In the genomic region with DNA sequence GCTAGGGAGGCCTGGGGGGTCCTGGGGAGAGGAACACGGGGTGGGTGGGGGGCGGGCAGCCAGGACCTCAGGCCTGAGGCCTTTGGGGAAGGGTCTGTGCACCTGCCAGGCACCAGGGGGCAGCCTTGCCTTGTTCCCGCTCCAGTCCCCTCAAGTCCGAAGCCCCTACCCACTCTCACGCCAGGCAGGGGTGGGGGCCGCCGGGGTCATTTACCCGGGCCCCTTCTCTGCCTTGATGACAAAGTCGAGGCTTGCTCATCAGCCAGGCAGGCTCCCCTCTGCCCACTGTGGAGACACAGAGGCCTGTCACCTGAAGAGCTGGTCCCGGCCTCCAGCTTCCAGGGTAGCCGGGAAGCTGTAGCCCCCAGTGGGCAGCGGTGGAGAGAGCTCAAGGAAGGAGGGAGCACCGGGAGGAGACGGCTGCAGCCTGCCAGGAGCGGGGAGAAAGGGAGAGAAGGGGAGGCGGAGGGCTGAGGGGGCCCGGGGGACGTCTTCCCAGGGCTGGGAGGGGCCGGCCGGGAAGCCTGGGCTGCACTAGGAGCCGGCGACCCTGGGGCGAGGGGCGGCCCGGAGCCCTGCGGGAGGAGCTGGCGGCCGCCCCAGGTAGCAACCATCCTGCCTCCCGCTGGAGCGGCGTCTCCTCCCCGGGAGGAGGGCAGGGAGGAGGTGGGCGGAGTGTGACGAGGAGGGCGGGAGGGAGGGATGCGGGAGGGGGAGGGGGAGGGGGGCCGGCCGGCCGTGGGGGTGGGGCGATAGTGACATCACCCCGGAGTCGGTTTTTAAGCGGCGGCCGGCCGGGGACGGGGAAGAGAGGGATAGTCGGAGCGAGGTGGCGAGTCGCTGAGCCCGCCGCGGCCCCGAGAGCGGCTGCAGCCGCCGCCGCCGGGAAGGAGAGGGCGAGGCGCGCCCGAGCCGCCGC, we compare ENCODE assay signal across 8 cellular contexts. TPM values are rescaled to one million over a fixed set of nuclear protein-coding genes. Genes with fewer than 3 reads are reported as not detected.
DNase-seq lines count a peak whose midpoint lies in the region; ATAC-seq and TF ChIP-seq lines count a peak whose summit lies in the region.

Gene SLC6A8 (plus strand): TSS at position 806 of the 919 bp plus-strand sequence. CDS start 649 bp downstream, outside the sequence.

- peaks cover 39% of the 10 kb centered on the region for H3K36me3 ChIP-seq in WERI-Rb-1
- H3K36me3 ChIP-seq in ectodermal cell (ENCODE audit: control insufficient read depth, insufficient read depth, low read length): no peaks in the 10 kb centered on the region
- no peaks in the 10 kb centered on the region for H3K36me3 ChIP-seq in lung (ENCODE audit: control insufficient read depth in 2 of 2, insufficient read depth in 2 of 2, low read length in 2 of 2)

- ATAC-seq in lung (ENCODE audit: insufficient read depth, low FRiP score) (peak; percentile 32), GM19035 (IDR thresholded peaks at IDR 0.05; ENCODE audit: unreplicated experiment) (no peak)
- no peak for ATAC-seq in stimulated activated naive CD8-positive, alpha-beta T cell treated with anti-CD3 and anti-CD28 coated beads, Interleukin-15, Interleukin-2, amounts not matched to agents 100 U/mL and 50 U/mL, for 24 hours

- TF ChIP-seq CTCF in WERI-Rb-1 (IDR thresholded peaks at IDR 0.05; ENCODE audit: low read depth, low read length) (peak; percentile 70), lung (IDR thresholded peaks at IDR 0.05; ENCODE audit: control extremely low read depth, extremely low read depth) (no peak)

- H3K27me3 ChIP-seq in WERI-Rb-1 (ENCODE audit: insufficient read depth, low read depth, severe bottlenecking) (peaks cover 8% of the 10 kb centered on the region), ectodermal cell (ENCODE audit: control insufficient read depth, insufficient read depth, low read length, poor library complexity, severe bottlenecking) (no peaks in the 10 kb centered on the region), lung (ENCODE audit: control insufficient read depth, insufficient read depth) (no peaks in the 10 kb centered on the region)

- DNase-seq in DMS 273 (lab: John Stamatoyannopoulos, UW; ENCODE audit: unreplicated experiment): peak; percentile 85
- DNase-seq in DMS 273 treated with DMSO at 0.1 percent for 48 hours (lab: John Stamatoyannopoulos, UW): no peak
- DNase-seq in NCI-H1092 treated with DMSO at 0.1 percent for 48 hours (lab: John Stamatoyannopoulos, UW): peak; percentile 81
- peak; percentile 91 for DNase-seq in WERI-Rb-1
- peak; percentile 50 for DNase-seq in lung (ENCODE audit: low spot score)
- peak; percentile 53 for DNase-seq in stimulated activated naive CD8-positive, alpha-beta T cell treated with anti-CD3 and anti-CD28 coated beads, Interleukin-15, Interleukin-2, amounts not matched to agents 100 U/mL and 50 U/mL, for 24 hours

- WGBS in ectodermal cell, 2 experiments: 1% methylated on average over 52 to 56 of the region's 66 CpGs
- WGBS in lung, 2 donors: 0 to 31% methylated on average over 10 to 64 of the region's 66 CpGs

- peak within 1 kb of the TSS; percentile 64 for H3K4me3 ChIP-seq in WERI-Rb-1 (ENCODE audit: low read depth, low read length)
- H3K4me3 ChIP-seq in ectodermal cell (ENCODE audit: insufficient read depth, low read depth, low read length): peak within 1 kb of the TSS; percentile 47
- H3K4me3 ChIP-seq in lung: peak within 1 kb of the TSS; percentile 20

- H3K9me3 ChIP-seq in WERI-Rb-1 (ENCODE audit: severe bottlenecking) (peaks cover 10% of the 10 kb centered on the region), ectodermal cell (ENCODE audit: control insufficient read depth, low read length) (no peaks in the 10 kb centered on the region), lung (ENCODE audit: control insufficient read depth in 2 of 2, insufficient read depth in 1 of 2, low read length in 1 of 2) (peaks cover 0 to 3% of the 10 kb centered on the region in 2 donors)

- H3K4me1 ChIP-seq in ectodermal cell (ENCODE audit: control insufficient read depth, insufficient read depth, low read length) (peaks cover 7% of the 10 kb centered on the region), lung (ENCODE audit: control insufficient read depth in 2 of 2, insufficient read depth in 2 of 2, low read length in 2 of 2) (no peaks in the 10 kb centered on the region)

- H3K27ac ChIP-seq in WERI-Rb-1 (peak within 1 kb of the TSS; percentile 99), ectodermal cell (ENCODE audit: insufficient read depth, low read depth, low read length, poor library complexity, severe bottlenecking) (peak within 1 kb of the TSS; percentile 95), lung (ENCODE audit: low read depth in 1 of 2, low read length in 1 of 2) (peak within 1 kb of the TSS in 1 of 2 donors; percentile 88)

RNA-seq across cellular contexts. Expression of gene SLC6A8, which starts in this region (rescaled TPM):
- 272 TPM for polyA plus RNA-seq in ectodermal cell (2013, experiment 1 of 4)
- polyA plus RNA-seq in ectodermal cell (2013, experiment 2 of 4): 365 TPM
- polyA plus RNA-seq in ectodermal cell (2013, experiment 3 of 4): 246 TPM
- 294 TPM for polyA plus RNA-seq in ectodermal cell (2013, experiment 4 of 4)
- total RNA-seq in lung: 10 to 100 TPM in 1 of 2 donors, 1 to 10 TPM in 1; 9.6 to 21.5 TPM
- polyA plus RNA-seq in lung: 10 to 100 TPM in 1 of 2 donors, 1 to 10 TPM in 1; 5.3 to 10.2 TPM
